18 cellular contexts compared by ENCODE assay signal in genomic region chr3:24012589-24013257, GRCh38.
DNase-seq lines count a peak whose midpoint lies in the region; ATAC-seq and TF ChIP-seq lines count a peak whose summit lies in the region.
"Had no signal": no experiment of that assay in that cellular context is flagged by ENCODE, and none has a peak within 500 bp of the region (broad histone marks: within the 10 kb centered on the region; RNA-seq: fewer than 3 reads in every experiment).

No MANE protein-coding gene starts in this region.

- peak overlapping the region; percentile 15 for H4K91ac ChIP-seq in mesenchymal stem cell (ENCODE audit: low read length)

- H3K79me1 ChIP-seq in mesenchymal stem cell (replicated peaks; ENCODE audit: low read length, poor library complexity, severe bottlenecking), result no peaks in the 10 kb centered on the region

- no peak for DNase-seq in mesenchymal stem cell
- DNase-seq in SHP77 (lab: John Stamatoyannopoulos, UW), result no peak
- no peak for DNase-seq in CD8-positive, alpha-beta memory T cell
- DNase-seq in dermis blood vessel endothelial cell, result no peak
- DNase-seq: adrenal gland; AML-193; effector CD8-positive, alpha-beta T cell; left ventricle myocardium inferior; NCI-H1930; SIG-M5; T-helper 17 cell had no signal

- H3K4ac ChIP-seq in mesenchymal stem cell (ENCODE audit: low read depth in 1 of 2, low read length in 2 of 2), result no peak overlapping the region

- peak overlapping the region; percentile 23 for H4K8ac ChIP-seq in mesenchymal stem cell (ENCODE audit: low read length)

- H3K9me3 Mint-ChIP-seq in CD8-positive, alpha-beta memory T cell, result no peaks in the 10 kb centered on the region
- H3K9me3 Mint-ChIP-seq: central memory CD8-positive, alpha-beta T cell had no signal

- H3K4me2 ChIP-seq in mesenchymal stem cell (ENCODE audit: low read length, poor library complexity, severe bottlenecking), result no peak overlapping the region

- 47% methylated on average over 2 of the region's 2 CpGs for WGBS in mesenchymal stem cell

- no peak for TF ChIP-seq CTCF in HEK293 (tag by site-specific recombination; IDR thresholded peaks at IDR 0.05)

- no peak overlapping the region for H3K4me3 ChIP-seq in HEK293 (ENCODE audit: low read depth, low read length)
- no peak overlapping the region for H3K4me3 ChIP-seq in mesenchymal stem cell (ENCODE audit: insufficient read depth in 1 of 2, low read depth in 1 of 2, low read length in 2 of 2)
- no peak overlapping the region for H3K4me3 ChIP-seq in CD8-positive, alpha-beta memory T cell (ENCODE audit: low read length)
- H3K4me3 ChIP-seq: adrenal gland, left ventricle myocardium inferior, suprapubic skin had no signal

- peak overlapping the region; percentile 12 to 65 for H3K18ac ChIP-seq in mesenchymal stem cell (ENCODE audit: low read depth in 1 of 2, low read length in 2 of 2)

- H2BK12ac ChIP-seq in mesenchymal stem cell (ENCODE audit: low read length in 2 of 2), result peak overlapping the region in 1 of 2 experiments; percentile 73

- POLR2A ChIA-PET in HEK293 (lab: Yijun Ruan, JAX), result interaction anchor here (0.6 kb wide), 1 partner anchor 68 kb away, joined by 6 read pairs; no protein-coding TSS in a partner anchor
- POLR2A ChIA-PET in CD8-positive, alpha-beta memory T cell (lab: Charles Lee), result no interaction called here

- H2BK15ac ChIP-seq in mesenchymal stem cell (ENCODE audit: low read depth, poor library complexity, severe bottlenecking), result peak overlapping the region; percentile 69

- no peaks in the 10 kb centered on the region for H3K4me1 ChIP-seq in HEK293 (ENCODE audit: control insufficient read depth, insufficient read depth, low read length)
- no peaks in the 10 kb centered on the region for H3K4me1 ChIP-seq in mesenchymal stem cell (ENCODE audit: control insufficient read depth, insufficient read depth, low read depth, low read length)
- H3K4me1 ChIP-seq in CD8-positive, alpha-beta memory T cell (ENCODE audit: insufficient read depth, low read length), result no peaks in the 10 kb centered on the region
- H3K4me1 ChIP-seq: adrenal gland had no signal

- H3K4me1 Mint-ChIP-seq in CD8-positive, alpha-beta memory T cell, result no peaks in the 10 kb centered on the region
- H3K4me1 Mint-ChIP-seq: central memory CD8-positive, alpha-beta T cell; T-helper 17 cell had no signal

- H3K9ac ChIP-seq in mesenchymal stem cell (ENCODE audit: low read length), result no peak overlapping the region

- no peaks in the 10 kb centered on the region for H3K36me3 ChIP-seq in HEK293 (ENCODE audit: control insufficient read depth in 2 of 2, insufficient read depth in 1 of 2, low read length in 2 of 2)
- H3K36me3 ChIP-seq in mesenchymal stem cell (ENCODE audit: control insufficient read depth in 1 of 2, insufficient read depth in 2 of 2, low read depth in 1 of 2, low read length in 2 of 2), result no peaks in the 10 kb centered on the region
- no peaks in the 10 kb centered on the region for H3K36me3 ChIP-seq in CD8-positive, alpha-beta memory T cell (ENCODE audit: insufficient read depth, low read length)
- H3K36me3 ChIP-seq: adrenal gland, left ventricle myocardium inferior, suprapubic skin had no signal

- no peaks in the 10 kb centered on the region for H3K9me3 ChIP-seq in HEK293 (ENCODE audit: control insufficient read depth, insufficient read depth, low read depth, low read length)
- no peaks in the 10 kb centered on the region for H3K9me3 ChIP-seq in mesenchymal stem cell (ENCODE audit: control insufficient read depth, low read length)
- no peaks in the 10 kb centered on the region for H3K9me3 ChIP-seq in CD8-positive, alpha-beta memory T cell (ENCODE audit: low read length)
- H3K9me3 ChIP-seq: adrenal gland, left ventricle myocardium inferior, suprapubic skin had no signal

- H3K27me3 ChIP-seq in mesenchymal stem cell (ENCODE audit: control insufficient read depth in 1 of 2, insufficient read depth in 1 of 2, low read length in 2 of 2), result no peaks in the 10 kb centered on the region
- no peaks in the 10 kb centered on the region for H3K27me3 ChIP-seq in CD8-positive, alpha-beta memory T cell (ENCODE audit: insufficient read depth, low read length, poor library complexity, severe bottlenecking)
- H3K27me3 ChIP-seq: adrenal gland, suprapubic skin had no signal

- no peak overlapping the region for H2AK5ac ChIP-seq in mesenchymal stem cell (ENCODE audit: low read length, severe bottlenecking)

- H2BK120ac ChIP-seq in mesenchymal stem cell (ENCODE audit: low read depth, low read length), result peak overlapping the region; percentile 61

- ATAC-seq in GM19025 (IDR thresholded peaks at IDR 0.05; ENCODE audit: low read depth, unreplicated experiment), result peak; percentile 48
- ATAC-seq in HG03520 (IDR thresholded peaks at IDR 0.05; ENCODE audit: unreplicated experiment), result peak; percentile 53
- ATAC-seq in GM21381 (IDR thresholded peaks at IDR 0.05; ENCODE audit: unreplicated experiment), result no peak
- ATAC-seq: HepG2, T-helper 17 cell had no signal

- H3K27ac ChIP-seq in HEK293 (ENCODE audit: extremely low read depth, low read depth, low read length) (no peak overlapping the region), mesenchymal stem cell (ENCODE audit: low read length, poor library complexity, severe bottlenecking) (no peak overlapping the region)
- H3K27ac ChIP-seq in CD8-positive, alpha-beta memory T cell (ENCODE audit: low read depth, low read length), result no peak overlapping the region
- H3K27ac ChIP-seq: adrenal gland, left ventricle myocardium inferior, suprapubic skin had no signal

- no peak overlapping the region for H3K23ac ChIP-seq in mesenchymal stem cell (ENCODE audit: low read length in 2 of 2)

- H3K14ac ChIP-seq in mesenchymal stem cell (ENCODE audit: low read length in 2 of 2), result no peak overlapping the region

- H3K36me3 Mint-ChIP-seq in CD8-positive, alpha-beta memory T cell, result peaks cover 0 to 6% (median 5%) of the 10 kb centered on the region in 3 donors

- no peak overlapping the region for H2BK5ac ChIP-seq in mesenchymal stem cell (ENCODE audit: low read depth, low read length, poor library complexity, severe bottlenecking)

- no peak overlapping the region for H3K27ac Mint-ChIP-seq in CD8-positive, alpha-beta memory T cell
- H3K27ac Mint-ChIP-seq: T-helper 17 cell had no signal

- CTCF ChIA-PET in HEK293 (lab: Yijun Ruan, JAX), result no interaction called here
- CTCF ChIA-PET in CD8-positive, alpha-beta memory T cell (lab: Charles Lee), result no interaction called here

- H3K27me3 Mint-ChIP-seq in CD8-positive, alpha-beta memory T cell, result peaks cover 0 to 3% of the 10 kb centered on the region in 2 donors
- H3K27me3 Mint-ChIP-seq: T-helper 17 cell had no signal

- no peak overlapping the region for H3K4me3 Mint-ChIP-seq in CD8-positive, alpha-beta memory T cell
- H3K4me3 Mint-ChIP-seq: central memory CD8-positive, alpha-beta T cell; T-helper 17 cell had no signal

- H2AFZ ChIP-seq in mesenchymal stem cell (ENCODE audit: low read depth, low read length), result no peak overlapping the region

TF ChIP-seq in HEK293, 187 proteins besides CTCF, POLR2A, EP300 and RAD21:
- peak; percentile 43 for TF ChIP-seq PRDM10 (tag by site-specific recombination; IDR thresholded peaks at IDR 0.05)
- TF ChIP-seq ZBTB44 (tag by site-specific recombination; IDR thresholded peaks at IDR 0.05), result no peak
